Comparison of ENCODE assay signal across 30 cellular contexts in genomic region chr9:131065599-131065998, GRCh38. TPM values are rescaled to one million over a fixed set of nuclear protein-coding genes. Genes with fewer than 3 reads are reported as not detected.
"Had no signal": no experiment of that assay in that cellular context is flagged by ENCODE, and none has a peak within 500 bp of the region (broad histone marks: within the 10 kb centered on the region; RNA-seq: fewer than 3 reads in every experiment).

No MANE protein-coding gene starts in this region.

- H3K27ac ChIP-seq: neutrophil, ovary, parathyroid adenoma, psoas muscle, skin epidermis, spleen, thoracic aorta, thyroid gland, tibial nerve, upper lobe of left lung, vagina had no signal

- H3K4me3 ChIP-seq: ovary, psoas muscle, skin epidermis, smooth muscle cell, spleen, thoracic aorta, thyroid gland, tibial nerve, upper lobe of left lung, vagina had no signal

- H3K79me2 ChIP-seq: parathyroid adenoma had no signal

- DNase-seq: naive B cell; naive thymus-derived CD8-positive, alpha-beta T cell; nephron progenitor cell; nucleus accumbens; ovary; posterior cingulate gyrus; psoas muscle; right cardiac atrium; spleen; stimulated activated CD4-positive, alpha-beta T cell treated with anti-CD3 and anti-CD28 coated beads, Interleukin-12 subunit alpha, Interleukin-12 subunit beta, amount 100 ng/mL, for 4 hours; stimulated activated CD4-positive, alpha-beta T cell treated with anti-CD3 and anti-CD28 coated beads, Interleukin-1b, Interleukin-23, amount 100 ng/mL, for 48 hours; stimulated activated CD4-positive, alpha-beta T cell treated with anti-CD3 and anti-CD28 coated beads, Interleukin-4, amount 100 ng/mL, for 1 hour; stimulated activated CD4-positive, alpha-beta T cell treated with anti-CD3 and anti-CD28 coated beads, Interleukin-4, amount 100 ng/mL, for 4 hours; stimulated activated CD8-positive, alpha-beta memory T cell treated with anti-CD3 and anti-CD28 coated beads, Interleukin-4, amount 100 ng/mL, for 48 hours; stimulated activated naive CD4-positive, alpha-beta T cell; stimulated activated naive CD8-positive, alpha-beta T cell treated with anti-CD3 and anti-CD28 coated beads, Interleukin-15, amount 100 ng/mL, for 72 hours; stimulated activated naive CD8-positive, alpha-beta T cell treated with anti-CD3 and anti-CD28 coated beads, Interleukin-15, Interleukin-2, amounts not matched to agents 100 U/mL and 50 U/mL, for 24 hours; substantia nigra; thyroid gland; upper lobe of left lung had no signal

- H3K4me2 ChIP-seq: smooth muscle cell had no signal

- H3K4me1 ChIP-seq: parathyroid adenoma, spleen, thyroid gland, tibial nerve, upper lobe of left lung, vagina had no signal

- H3K27me3 ChIP-seq: neutrophil, ovary, spleen, thyroid gland, upper lobe of left lung, vagina had no signal

- ATAC-seq: naive thymus-derived CD8-positive, alpha-beta T cell; natural killer cell treated with Interleukin-12 subunit alpha and Interleukin-12 subunit beta and Interleukin-15 and Interleukin-18, amount 100 ng/mL, for 72 hours; psoas muscle; right cardiac atrium; sciatic nerve; stimulated activated memory B cell treated with anti-CD40 and anti-IgM and Interleukin-4, amounts not matched to agents 10 μg/mL and 1 μg/mL and 100 μg/mL, for 72 hours; stimulated activated naive CD8-positive, alpha-beta T cell treated with anti-CD3 and anti-CD28 coated beads, Interleukin-15, amount 100 ng/mL, for 72 hours; stimulated activated naive CD8-positive, alpha-beta T cell treated with anti-CD3 and anti-CD28 coated beads, Interleukin-15, Interleukin-2, amounts not matched to agents 100 U/mL and 50 U/mL, for 24 hours had no signal

- H2AFZ ChIP-seq: parathyroid adenoma had no signal

- H3K36me3 ChIP-seq: neutrophil, ovary, thoracic aorta, thyroid gland, tibial nerve, upper lobe of left lung, vagina had no signal

- H3K9ac ChIP-seq: parathyroid adenoma had no signal

- H3K9me3 ChIP-seq: neutrophil, ovary, psoas muscle, spleen, thoracic aorta, thyroid gland, tibial nerve, upper lobe of left lung, vagina had no signal

RNA-seq across cellular contexts. Expression of gene AIF1L, which starts 30.7 kb away (rescaled TPM):
- total RNA-seq: naive thymus-derived CD8-positive, alpha-beta T cell; natural killer cell treated with Interleukin-12 subunit alpha and Interleukin-12 subunit beta and Interleukin-15 and Interleukin-18, amount 100 ng/mL, for 72 hours had no signal
- polyA plus RNA-seq: naive thymus-derived CD8-positive, alpha-beta T cell had no signal

RNA-seq across cellular contexts. Expression of gene LAMC3, which starts 56.6 kb away (rescaled TPM):
- total RNA-seq: natural killer cell treated with Interleukin-12 subunit alpha and Interleukin-12 subunit beta and Interleukin-15 and Interleukin-18, amount 100 ng/mL, for 72 hours had no signal
